ENCODE assay signal across 9 cellular contexts in genomic region chr2:45237850-45238542, GRCh38.
DNase-seq lines count a peak whose midpoint lies in the region; ATAC-seq and TF ChIP-seq lines count a peak whose summit lies in the region.
"Had no signal": no experiment of that assay in that cellular context is flagged by ENCODE, and none has a peak within 500 bp of the region (broad histone marks: within the 10 kb centered on the region; RNA-seq: fewer than 3 reads in every experiment).

No MANE protein-coding gene starts in this region.

- POLR2A ChIA-PET in MCF 10A (lab: Yijun Ruan, JAX): interaction anchor here (0.9 to 1.7 kb wide), 4 partner anchors 14 to 1070 kb away, joined by 3 to 6 read pairs (median 4); no protein-coding TSS in a partner anchor

- no peak overlapping the region for H2AK5ac ChIP-seq in H9 (ENCODE audit: insufficient read length, low read length)

- H3K9ac ChIP-seq in H9 (ENCODE audit: extremely low read depth, insufficient read length, low read length): no peak overlapping the region

- WGBS in upper lobe of left lung, 2 donors: 75 to 76% methylated on average over 5 to 6 of the region's 6 CpGs
- WGBS in H9 (ENCODE audit: extremely low coverage, insufficient read length, low lambda C conversion rate): no CpG with 5 or more reads among the region's 6 CpGs

- no peak overlapping the region for H2BK15ac ChIP-seq in H9 (ENCODE audit: low read depth, low read length)

- no peak overlapping the region for H3K18ac ChIP-seq in H9 (ENCODE audit: insufficient read length, low read depth, low read length)

- H3K4me1 ChIP-seq in breast epithelium (no peaks in the 10 kb centered on the region), upper lobe of left lung (peaks cover 0 to 4% (median 0%) of the 10 kb centered on the region in 4 donors), H9 (ENCODE audit: insufficient read depth, low read length) (no peaks in the 10 kb centered on the region)

- H3K27ac ChIP-seq in breast epithelium (no peak overlapping the region), upper lobe of left lung (no peak overlapping the region), H9 (ENCODE audit: insufficient read length, low read depth, low read length) (no peak overlapping the region)

- DNase-seq in MCF 10A (ENCODE audit: unreplicated experiment) (peak; percentile 96), breast epithelium (ENCODE audit: low spot score in 2 of 2) (no peak), SHP77 (lab: John Stamatoyannopoulos, UW) (peak; percentile 79), glomerular visceral epithelial cell (ENCODE audit: extremely low spot score) (peak; percentile 91), upper lobe of left lung (no peak), OCI-M1 (lab: John Stamatoyannopoulos, UW) (no peak), H9 (no peak)

- no peak overlapping the region for H4K8ac ChIP-seq in H9 (replicated peaks; ENCODE audit: insufficient read length, low read depth, low read length)

- CTCF ChIA-PET in MCF 10A (lab: Yijun Ruan, JAX): interaction anchor here (0.6 to 2.0 kb wide), 12 partner anchors 12 to 289 kb away, joined by 3 to 9 read pairs (median 4); no protein-coding TSS in a partner anchor

- ATAC-seq in upper lobe of left lung (ENCODE audit: low FRiP score in 2 of 2) (peak; percentile 12 to 78), GM18873 (IDR thresholded peaks at IDR 0.05; ENCODE audit: low FRiP score, unreplicated experiment) (no peak)

- H3K27me3 ChIP-seq in breast epithelium (no peaks in the 10 kb centered on the region), upper lobe of left lung (no peaks in the 10 kb centered on the region), H9 (ENCODE audit: insufficient read depth, low read length) (no peaks in the 10 kb centered on the region)
- H3K27me3 ChIP-seq: tibial nerve had no signal

- no peak overlapping the region for H3K4me3 ChIP-seq in breast epithelium
- H3K4me3 ChIP-seq in upper lobe of left lung: no peak overlapping the region
- H3K4me3 ChIP-seq: tibial nerve had no signal

- H3T11ph ChIP-seq in H9 (ENCODE audit: low read length): no peak overlapping the region

- H3K23me2 ChIP-seq in H9 (ENCODE audit: insufficient read length, low read depth, low read length, poor library complexity, severe bottlenecking): no peaks in the 10 kb centered on the region

- no peak overlapping the region for H2BK5ac ChIP-seq in H9 (ENCODE audit: insufficient read length, low read length)

- TF ChIP-seq POLR2A in breast epithelium (IDR thresholded peaks at IDR 0.05) (no peak), upper lobe of left lung (IDR thresholded peaks at IDR 0.05) (no peak)

- H3K14ac ChIP-seq in H9 (ENCODE audit: insufficient read depth, low read length): no peak overlapping the region

- intact Hi-C loops in MCF 10A (cut with micrococcal nuclease): loop anchor here (1.0 kb wide), 5 partner anchors 45 to 256 kb away; no protein-coding TSS in a partner anchor
- intact Hi-C loops in breast epithelium (cut with DNase I; ENCODE audit: low total_unique reads): no loop called here

- H2BK20ac ChIP-seq in H9 (ENCODE audit: low read depth, low read length, poor library complexity, severe bottlenecking): no peak overlapping the region

- H3K9me3 ChIP-seq in breast epithelium (no peaks in the 10 kb centered on the region), upper lobe of left lung (no peaks in the 10 kb centered on the region), H9 (ENCODE audit: control insufficient read depth, low read depth, low read length) (no peaks in the 10 kb centered on the region)
- H3K9me3 ChIP-seq: tibial nerve had no signal

- H3K23ac ChIP-seq in H9 (ENCODE audit: insufficient read length, low read depth, low read length): no peak overlapping the region

- H2BK120ac ChIP-seq in H9 (ENCODE audit: low read depth, low read length, poor library complexity, severe bottlenecking): no peak overlapping the region

- no peak overlapping the region for H2AFZ ChIP-seq in H9 (ENCODE audit: low read length)

- TF ChIP-seq EP300 in upper lobe of left lung (IDR thresholded peaks at IDR 0.05): no peak

- no peaks in the 10 kb centered on the region for H3K79me2 ChIP-seq in H9 (ENCODE audit: insufficient read depth, low read length)

- no peaks in the 10 kb centered on the region for H4K20me1 ChIP-seq in H9 (ENCODE audit: control insufficient read depth, insufficient read depth, insufficient read length)

- H3K4me2 ChIP-seq in H9 (ENCODE audit: insufficient read depth, insufficient read length, low read length): no peak overlapping the region

- H3K36me3 Mint-ChIP-seq in MCF 10A (ENCODE audit: insufficient read depth, unreplicated experiment) (no peaks in the 10 kb centered on the region), H9 (ENCODE audit: insufficient read depth in 1 of 3, low read depth in 3 of 3) (no peaks in the 10 kb centered on the region)

- H3K79me1 ChIP-seq in H9 (ENCODE audit: insufficient read depth, low read depth, low read length, poor library complexity, severe bottlenecking): no peaks in the 10 kb centered on the region

- no peak overlapping the region for H3K56ac ChIP-seq in H9 (ENCODE audit: insufficient read length, low read depth, low read length)

- peak overlapping the region; percentile 95 for H3K27ac Mint-ChIP-seq in MCF 10A (ENCODE audit: low read depth, unreplicated experiment)
- no peak overlapping the region for H3K27ac Mint-ChIP-seq in H9

- no peaks in the 10 kb centered on the region for H3K9me3 Mint-ChIP-seq in MCF 10A (ENCODE audit: unreplicated experiment)
- H3K9me3 Mint-ChIP-seq in H9: no peaks in the 10 kb centered on the region

- peaks cover 23% of the 10 kb centered on the region for H3K4me1 Mint-ChIP-seq in MCF 10A (ENCODE audit: insufficient read depth, unreplicated experiment)
- H3K4me1 Mint-ChIP-seq in H9: peaks cover 7 to 9% of the 10 kb centered on the region in 2 experiments; a peak in 3 of 4 replicates

- no peak overlapping the region for H2BK12ac ChIP-seq in H9 (ENCODE audit: insufficient read length, low read depth, low read length)

- H3K4me3 Mint-ChIP-seq in MCF 10A (ENCODE audit: unreplicated experiment): peak overlapping the region; percentile 22
- H3K4me3 Mint-ChIP-seq in H9: no peak overlapping the region

- no peaks in the 10 kb centered on the region for H3K27me3 Mint-ChIP-seq in MCF 10A (ENCODE audit: insufficient read depth, unreplicated experiment)
- H3K27me3 Mint-ChIP-seq in H9 (ENCODE audit: low read depth): peaks cover 1% of the 10 kb centered on the region

- TF ChIP-seq CTCF in MCF 10A (IDR thresholded peaks at IDR 0.05; ENCODE audit: unreplicated experiment) (peak; percentile 34), breast epithelium (IDR thresholded peaks at IDR 0.05) (no peak), upper lobe of left lung (IDR thresholded peaks at IDR 0.05) (no peak), H9 (conservative IDR thresholded peaks at IDR 0.05) (no peak)

- no peak overlapping the region for H4K5ac ChIP-seq in H9 (ENCODE audit: insufficient read length, low read depth, low read length)

- BruUV-seq in MCF 10A (replicated peaks; lab: Mats Ljungman, UMichigan): no TSS peak

- H4K91ac ChIP-seq in H9 (ENCODE audit: insufficient read length, low read depth, low read length): no peak overlapping the region

- H3K36me3 ChIP-seq in breast epithelium (no peaks in the 10 kb centered on the region), upper lobe of left lung (no peaks in the 10 kb centered on the region)
- H3K36me3 ChIP-seq: tibial nerve had no signal

- no peak overlapping the region for H3K4ac ChIP-seq in H9 (ENCODE audit: low read depth, low read length)

Comparison
In these comparisons a context has a peak if more than half of its experiments do, and no peak if none do; other contexts are left out.
1. DNase-seq: peak in MCF 10A (single experiment), SHP77 (2 of 2) and glomerular visceral epithelial cell (single experiment); none in breast epithelium (0 of 2), upper lobe of left lung (0 of 2), OCI-M1 (single experiment) and H9 (single experiment).